In genomic region chr22:46035380-46035741, GRCh38 we compare ENCODE assay signal across 8 cellular contexts. TPM values are rescaled to one million over a fixed set of nuclear protein-coding genes. Genes with fewer than 3 reads are reported as not detected.
A peak's percentile ranks its signal among the peaks of the same experiment; 100 is the strongest.
DNase-seq lines count a peak whose midpoint lies in the region; ATAC-seq and TF ChIP-seq lines count a peak whose summit lies in the region.

No MANE protein-coding gene starts in this region.

- intact Hi-C loops in CD8-positive, alpha-beta T cell (cut with DNase I, micrococcal nuclease): loop anchor here (1.0 to 10.0 kb wide), 9 partner anchors 37 to 791 kb away; partner anchors contain the start of genes CDPF1 (in 2 of the 2), ATXN10 (in 1 of the 2), FAM118A (in 1 of the 2) and KIAA0930 (in 1 of the 2)
- intact Hi-C loops in PC-3 (cut with micrococcal nuclease): no loop called here

- no peaks in the 10 kb centered on the region for H3K27me3 Mint-ChIP-seq in CD8-positive, alpha-beta T cell (ENCODE audit: low read depth)
- no peaks in the 10 kb centered on the region for H3K27me3 Mint-ChIP-seq in endothelial cell (ENCODE audit: unreplicated experiment)

- no peaks in the 10 kb centered on the region for H3K9me3 Mint-ChIP-seq in CD8-positive, alpha-beta T cell
- no peaks in the 10 kb centered on the region for H3K9me3 Mint-ChIP-seq in endothelial cell (ENCODE audit: unreplicated experiment)

- peaks cover 20% of the 10 kb centered on the region for H3K79me2 ChIP-seq in PC-3 (ENCODE audit: low read length)

- TF ChIP-seq CTCF in CD8-positive, alpha-beta T cell (IDR thresholded peaks at IDR 0.05): no peak
- TF ChIP-seq CTCF in PC-3 (conservative IDR thresholded peaks at IDR 0.05; ENCODE audit: low read depth, low read length) (no peak), endothelial cell (IDR thresholded peaks at IDR 0.05; ENCODE audit: unreplicated experiment) (no peak), neutrophil (IDR thresholded peaks at IDR 0.05) (no peak)

- no peaks in the 10 kb centered on the region for H3K36me3 Mint-ChIP-seq in CD8-positive, alpha-beta T cell
- no peaks in the 10 kb centered on the region for H3K36me3 Mint-ChIP-seq in endothelial cell (ENCODE audit: low read depth, unreplicated experiment)

- H3K4me3 ChIP-seq in CD8-positive, alpha-beta T cell (ENCODE audit: low read depth, low read length): peak overlapping the region; percentile 61
- H3K4me3 ChIP-seq in PC-3 (ENCODE audit: low read length) (peak overlapping the region; percentile 76), neutrophil (ENCODE audit: low read depth in 1 of 2, low read length in 1 of 2) (peak overlapping the region; percentile 51 to 77)

- no peaks in the 10 kb centered on the region for H3K9me3 ChIP-seq in CD8-positive, alpha-beta T cell (ENCODE audit: low read length)
- H3K9me3 ChIP-seq in PC-3 (ENCODE audit: low read length) (no peaks in the 10 kb centered on the region), neutrophil (no peaks in the 10 kb centered on the region)

- peak overlapping the region; percentile 89 for H3K27ac Mint-ChIP-seq in CD8-positive, alpha-beta T cell
- H3K27ac Mint-ChIP-seq in endothelial cell (ENCODE audit: unreplicated experiment): no peak overlapping the region

- ATAC-seq in CD8-positive, alpha-beta T cell: no peak
- no peak for ATAC-seq in PC-3

- POLR2A ChIA-PET in CD8-positive, alpha-beta T cell (lab: Charles Lee): interaction anchor here (1.0 to 3.3 kb wide), 11 partner anchors 10 to 261 kb away, joined by 3 to 39 read pairs (median 9); partner anchors contain the start of gene GTSE1
- POLR2A ChIA-PET in PC-3 (lab: Charles Lee; ENCODE audit: unreplicated experiment): interaction anchor here (0.5 to 0.8 kb wide), 4 partner anchors 16 to 258 kb away, joined by 3 to 23 read pairs (median 13); no protein-coding TSS in a partner anchor

- H3F3A ChIP-seq in PC-3 (ENCODE audit: low read length, unreplicated experiment): no peaks in the 10 kb centered on the region

- H3K27ac ChIP-seq in CD8-positive, alpha-beta T cell (ENCODE audit: low read depth, low read length): peak overlapping the region; percentile 75
- H3K27ac ChIP-seq in PC-3 (ENCODE audit: low read length) (peak overlapping the region; percentile 52), neutrophil (peak overlapping the region; percentile 93)

- CTCF ChIA-PET in CD8-positive, alpha-beta T cell (lab: Charles Lee): interaction anchor here (1.3 to 4.0 kb wide), 4 partner anchors 21 to 114 kb away, joined by 3 to 41 read pairs (median 24); no protein-coding TSS in a partner anchor
- CTCF ChIA-PET in PC-3 (lab: Charles Lee): interaction anchor here (2.2 to 3.0 kb wide), 2 partner anchors 22 to 29 kb away, joined by 13 to 77 read pairs; no protein-coding TSS in a partner anchor

- peaks cover 18% of the 10 kb centered on the region for H3K4me1 ChIP-seq in CD8-positive, alpha-beta T cell (ENCODE audit: insufficient read depth, low read length)
- H3K4me1 ChIP-seq in PC-3 (ENCODE audit: insufficient read depth, low read length): peaks cover 17% of the 10 kb centered on the region
- peaks cover 44 to 59% of the 10 kb centered on the region in 2 experiments for H3K4me1 ChIP-seq in neutrophil (ENCODE audit: control insufficient read depth in 1 of 2, insufficient read depth in 1 of 2, low read depth in 1 of 2, low read length in 1 of 2)

- no peaks in the 10 kb centered on the region for H3K27me3 ChIP-seq in CD8-positive, alpha-beta T cell (ENCODE audit: insufficient read depth, low read length)
- H3K27me3 ChIP-seq in PC-3 (ENCODE audit: low read length) (no peaks in the 10 kb centered on the region), neutrophil (no peaks in the 10 kb centered on the region)

- H3K9ac ChIP-seq in PC-3 (ENCODE audit: low read length): peak overlapping the region; percentile 81

- no peaks in the 10 kb centered on the region for H3K9me2 ChIP-seq in PC-3 (replicated peaks; ENCODE audit: low read length)

- H3K4me1 Mint-ChIP-seq in CD8-positive, alpha-beta T cell (ENCODE audit: low read depth): peaks cover 16% of the 10 kb centered on the region
- H3K4me1 Mint-ChIP-seq in endothelial cell (ENCODE audit: unreplicated experiment): no peaks in the 10 kb centered on the region

- H2AFZ ChIP-seq in PC-3 (ENCODE audit: low read length): peak overlapping the region; percentile 95

- no peaks in the 10 kb centered on the region for H4K20me1 ChIP-seq in PC-3 (ENCODE audit: low read length)

- H3K36me3 ChIP-seq in CD8-positive, alpha-beta T cell (ENCODE audit: insufficient read depth, low read length): no peaks in the 10 kb centered on the region
- H3K36me3 ChIP-seq in PC-3 (ENCODE audit: low read depth, low read length) (no peaks in the 10 kb centered on the region), neutrophil (no peaks in the 10 kb centered on the region)

- BruUV-seq in PC-3 (replicated peaks; lab: Mats Ljungman, UMichigan): no TSS peak

- H3K4me2 ChIP-seq in PC-3 (ENCODE audit: low read length): peak overlapping the region; percentile 87

- H3K4me3 Mint-ChIP-seq in CD8-positive, alpha-beta T cell: peak overlapping the region; percentile 70
- H3K4me3 Mint-ChIP-seq in endothelial cell (ENCODE audit: unreplicated experiment): peak overlapping the region; percentile 78

- DNase-seq in CD8-positive, alpha-beta T cell: no peak
- DNase-seq in PC-3: no peak
- DNase-seq in endothelial cell (ENCODE audit: low spot score): no peak
- no peak for DNase-seq in stimulated activated CD4-positive, alpha-beta T cell treated with anti-CD3 and anti-CD28 coated beads, Interleukin-4, amount 100 ng/mL, for 4 hours
- DNase-seq in activated CD4-positive, CD25-positive, alpha-beta regulatory T cell treated with anti-CD3 and anti-CD28 coated beads, Interleukin-2, amount 50 U/mL, for 72 hours: no peak
- DNase-seq in OCI-M2 (lab: John Stamatoyannopoulos, UW; ENCODE audit: unreplicated experiment): no peak
- no peak for DNase-seq in NAMALWA (ENCODE audit: low spot score)

RNA-seq across cellular contexts. Expression of gene WNT7B, which starts 58.4 kb away (rescaled TPM):
- total RNA-seq in CD8-positive, alpha-beta T cell: not detected
- 42.0 and 73.1 TPM in 2 replicates for total RNA-seq in PC-3 (2014; rRNA removed)
- total RNA-seq in endothelial cell (ENCODE audit: unreplicated experiment): not detected

Comparison
In these comparisons a context has a peak if more than half of its experiments do, and no peak if none do; other contexts are left out.
1. RNA of gene WNT7B, which starts 58.4 kb away (total RNA-seq): 42.0 to 73.1 TPM in PC-3; not detected in CD8-positive, alpha-beta T cell and not detected in endothelial cell (single experiment); every median in the first group is over 10 times any median in the second.
2. Peak in every context shown above with its lines, with median percentiles within 50 percentile points of each other: H3K27ac ChIP-seq and H3K4me3 ChIP-seq.